In the genomic region with DNA sequence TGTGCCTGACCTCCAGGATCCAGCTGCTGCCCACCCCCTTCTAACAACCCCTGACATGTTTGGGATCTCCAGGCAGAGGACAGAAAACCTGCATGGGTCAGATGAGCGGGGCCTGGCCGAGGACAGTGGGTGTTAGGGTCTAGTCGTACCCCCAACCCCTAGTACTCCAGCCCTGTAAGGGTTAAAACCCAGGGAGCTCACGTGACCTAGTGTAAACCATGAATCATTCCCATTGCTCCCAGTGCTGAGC, we compare ENCODE assay signal across 1 cellular context.
TF ChIP-seq lines count a peak whose summit lies in the region.

No MANE protein-coding gene starts in this region.

TF ChIP-seq in HepG2, 621 proteins besides CTCF, POLR2A, EP300 and RAD21 (continued from another document and continues in another):
- TF ChIP-seq ZNF362 (CRISPR knock-in tag; IDR thresholded peaks at IDR 0.05; ENCODE audit: borderline replicate concordance) = no peak
- TF ChIP-seq ZBTB26 (CRISPR knock-in tag; IDR thresholded peaks at IDR 0.05; ENCODE audit: borderline replicate concordance) = no peak
- no peak for TF ChIP-seq RARG (CRISPR knock-in tag; IDR thresholded peaks at IDR 0.05; ENCODE audit: low read depth)
- TF ChIP-seq TP53 (CRISPR knock-in tag; conservative IDR thresholded peaks at IDR 0.05) = no peak
- TF ChIP-seq ZNF562 (CRISPR knock-in tag; IDR thresholded peaks at IDR 0.05; ENCODE audit: borderline replicate concordance) = no peak
- no peak for TF ChIP-seq ZNF180 (CRISPR knock-in tag; IDR thresholded peaks at IDR 0.05; ENCODE audit: borderline replicate concordance, low read depth)
- no peak for TF ChIP-seq HOXD1 (CRISPR knock-in tag; IDR thresholded peaks at IDR 0.05)
- no peak for TF ChIP-seq ZNF431 (CRISPR knock-in tag; IDR thresholded peaks at IDR 0.05; ENCODE audit: borderline replicate concordance, low read depth)
- no peak for TF ChIP-seq ZNF577 (CRISPR knock-in tag; IDR thresholded peaks at IDR 0.05; ENCODE audit: borderline replicate concordance, low read depth)
- TF ChIP-seq FOXK2 (IDR thresholded peaks at IDR 0.05) = no peak
- no peak for TF ChIP-seq FOXO4 (CRISPR knock-in tag; conservative IDR thresholded peaks at IDR 0.05)
- no peak for TF ChIP-seq ZNF512B (CRISPR knock-in tag; IDR thresholded peaks at IDR 0.05; ENCODE audit: borderline replicate concordance)
- TF ChIP-seq, protein P1, sequence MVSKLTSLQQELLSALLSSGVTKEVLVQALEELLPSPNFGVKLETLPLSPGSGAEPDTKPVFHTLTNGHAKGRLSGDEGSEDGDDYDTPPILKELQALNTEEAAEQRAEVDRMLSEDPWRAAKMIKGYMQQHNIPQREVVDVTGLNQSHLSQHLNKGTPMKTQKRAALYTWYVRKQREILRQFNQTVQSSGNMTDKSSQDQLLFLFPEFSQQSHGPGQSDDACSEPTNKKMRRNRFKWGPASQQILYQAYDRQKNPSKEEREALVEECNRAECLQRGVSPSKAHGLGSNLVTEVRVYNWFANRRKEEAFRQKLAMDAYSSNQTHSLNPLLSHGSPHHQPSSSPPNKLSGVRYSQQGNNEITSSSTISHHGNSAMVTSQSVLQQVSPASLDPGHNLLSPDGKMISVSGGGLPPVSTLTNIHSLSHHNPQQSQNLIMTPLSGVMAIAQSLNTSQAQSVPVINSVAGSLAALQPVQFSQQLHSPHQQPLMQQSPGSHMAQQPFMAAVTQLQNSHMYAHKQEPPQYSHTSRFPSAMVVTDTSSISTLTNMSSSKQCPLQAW (CRISPR knock-in tag; IDR thresholded peaks at IDR 0.05) = peak; percentile 64
- TF ChIP-seq, protein P2, sequence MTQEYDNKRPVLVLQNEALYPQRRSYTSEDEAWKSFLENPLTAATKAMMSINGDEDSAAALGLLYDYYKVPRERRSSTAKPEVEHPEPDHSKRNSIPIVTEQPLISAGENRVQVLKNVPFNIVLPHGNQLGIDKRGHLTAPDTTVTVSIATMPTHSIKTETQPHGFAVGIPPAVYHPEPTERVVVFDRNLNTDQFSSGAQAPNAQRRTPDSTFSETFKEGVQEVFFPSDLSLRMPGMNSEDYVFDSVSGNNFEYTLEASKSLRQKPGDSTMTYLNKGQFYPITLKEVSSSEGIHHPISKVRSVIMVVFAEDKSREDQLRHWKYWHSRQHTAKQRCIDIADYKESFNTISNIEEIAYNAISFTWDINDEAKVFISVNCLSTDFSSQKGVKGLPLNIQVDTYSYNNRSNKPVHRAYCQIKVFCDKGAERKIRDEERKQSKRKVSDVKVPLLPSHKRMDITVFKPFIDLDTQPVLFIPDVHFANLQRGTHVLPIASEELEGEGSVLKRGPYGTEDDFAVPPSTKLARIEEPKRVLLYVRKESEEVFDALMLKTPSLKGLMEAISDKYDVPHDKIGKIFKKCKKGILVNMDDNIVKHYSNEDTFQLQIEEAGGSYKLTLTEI (CRISPR knock-in tag; conservative IDR thresholded peaks at IDR 0.05) = no peak
- no peak for TF ChIP-seq ARID5B (CRISPR knock-in tag; IDR thresholded peaks at IDR 0.05)
- TF ChIP-seq ZNF10 (CRISPR knock-in tag; IDR thresholded peaks at IDR 0.05; ENCODE audit: borderline replicate concordance, low read depth) = no peak
- TF ChIP-seq SMAD3 (CRISPR knock-in tag; IDR thresholded peaks at IDR 0.05) = no peak
- TF ChIP-seq, protein P3, sequence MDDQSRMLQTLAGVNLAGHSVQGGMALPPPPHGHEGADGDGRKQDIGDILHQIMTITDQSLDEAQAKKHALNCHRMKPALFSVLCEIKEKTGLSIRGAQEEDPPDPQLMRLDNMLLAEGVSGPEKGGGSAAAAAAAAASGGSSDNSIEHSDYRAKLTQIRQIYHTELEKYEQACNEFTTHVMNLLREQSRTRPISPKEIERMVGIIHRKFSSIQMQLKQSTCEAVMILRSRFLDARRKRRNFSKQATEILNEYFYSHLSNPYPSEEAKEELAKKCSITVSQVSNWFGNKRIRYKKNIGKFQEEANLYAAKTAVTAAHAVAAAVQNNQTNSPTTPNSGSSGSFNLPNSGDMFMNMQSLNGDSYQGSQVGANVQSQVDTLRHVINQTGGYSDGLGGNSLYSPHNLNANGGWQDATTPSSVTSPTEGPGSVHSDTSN (CRISPR knock-in tag; IDR thresholded peaks at IDR 0.05; ENCODE audit: borderline replicate concordance) = no peak
- TF ChIP-seq ZSCAN29 (CRISPR knock-in tag; conservative IDR thresholded peaks at IDR 0.05) = 0 out of 2 replicates have a peak, but pooled peaks have one; percentile 35
- no peak for TF ChIP-seq MIER3 (CRISPR knock-in tag; IDR thresholded peaks at IDR 0.05; ENCODE audit: borderline replicate concordance)
- TF ChIP-seq RBAK (CRISPR knock-in tag; IDR thresholded peaks at IDR 0.05) = no peak
- no peak for TF ChIP-seq ZBTB25 (CRISPR knock-in tag; IDR thresholded peaks at IDR 0.05)
- no peak for TF ChIP-seq TCF12 (IDR thresholded peaks at IDR 0.05)
- no peak for TF ChIP-seq TCF12 (CRISPR knock-in tag; IDR thresholded peaks at IDR 0.05)
- TF ChIP-seq RARA (CRISPR knock-in tag; IDR thresholded peaks at IDR 0.05) = no peak
- TF ChIP-seq FOXC1 (CRISPR knock-in tag; IDR thresholded peaks at IDR 0.05; ENCODE audit: borderline replicate concordance) = no peak
- TF ChIP-seq ELF1 (CRISPR knock-in tag; IDR thresholded peaks at IDR 0.05) = no peak
- TF ChIP-seq, protein P4, sequence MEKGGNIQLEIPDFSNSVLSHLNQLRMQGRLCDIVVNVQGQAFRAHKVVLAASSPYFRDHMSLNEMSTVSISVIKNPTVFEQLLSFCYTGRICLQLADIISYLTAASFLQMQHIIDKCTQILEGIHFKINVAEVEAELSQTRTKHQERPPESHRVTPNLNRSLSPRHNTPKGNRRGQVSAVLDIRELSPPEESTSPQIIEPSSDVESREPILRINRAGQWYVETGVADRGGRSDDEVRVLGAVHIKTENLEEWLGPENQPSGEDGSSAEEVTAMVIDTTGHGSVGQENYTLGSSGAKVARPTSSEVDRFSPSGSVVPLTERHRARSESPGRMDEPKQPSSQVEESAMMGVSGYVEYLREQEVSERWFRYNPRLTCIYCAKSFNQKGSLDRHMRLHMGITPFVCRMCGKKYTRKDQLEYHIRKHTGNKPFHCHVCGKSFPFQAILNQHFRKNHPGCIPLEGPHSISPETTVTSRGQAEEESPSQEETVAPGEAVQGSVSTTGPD (CRISPR knock-in tag; IDR thresholded peaks at IDR 0.05) = no peak
- TF ChIP-seq FOXK1 (CRISPR knock-in tag; IDR thresholded peaks at IDR 0.05; ENCODE audit: borderline replicate concordance, low read depth) = peak; percentile 36; the same call in 1 of the 2 replicates
- TF ChIP-seq ARID4A (CRISPR knock-in tag; IDR thresholded peaks at IDR 0.05; ENCODE audit: borderline replicate concordance) = no peak
